Comparison of ENCODE assay signal across 28 cellular contexts in the genomic region with DNA sequence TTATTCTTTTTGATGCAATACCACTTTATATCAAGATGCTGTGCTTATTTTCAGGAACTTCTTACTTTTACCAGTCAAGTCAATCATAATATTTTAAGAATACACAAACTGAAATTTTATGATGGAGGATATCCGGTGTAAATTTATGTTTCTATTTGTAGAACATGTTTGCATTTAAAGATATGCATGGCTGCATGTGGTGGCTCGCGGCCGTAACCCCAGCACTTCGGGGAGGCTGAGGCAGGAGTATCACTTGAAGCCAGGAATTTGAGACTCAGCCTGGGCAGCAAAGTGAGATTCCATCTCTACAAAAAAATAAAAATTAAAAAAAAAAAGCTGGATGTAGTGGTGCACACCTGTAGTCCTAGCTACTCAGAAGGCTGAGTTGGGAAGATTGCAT.
"Had no signal": no experiment of that assay in that cellular context is flagged by ENCODE, and none has a peak within 500 bp of the region (broad histone marks: within the 10 kb centered on the region; RNA-seq: fewer than 3 reads in every experiment).

No MANE protein-coding gene starts in this region.

- H3K79me2 ChIP-seq: hepatocyte, parathyroid adenoma had no signal

- ATAC-seq: activated naive CD8-positive, alpha-beta T cell treated with anti-CD3 and anti-CD28 coated beads, Interleukin-2, amount 50 U/mL, for 24 hours; gastroesophageal sphincter; left cardiac atrium; naive thymus-derived CD4-positive, alpha-beta T cell had no signal

- H3K4me1 ChIP-seq: parathyroid adenoma, right atrium auricular region had no signal

- H3K4me2 ChIP-seq: hepatocyte, smooth muscle cell had no signal

- H3K4me1 Mint-ChIP-seq: neural crest cell had no signal

- H2AFZ ChIP-seq: hepatocyte, parathyroid adenoma had no signal

- H3K27me3 ChIP-seq: gastroesophageal sphincter, hepatocyte, right atrium auricular region, tibial nerve had no signal

- H3K36me3 ChIP-seq: gastroesophageal sphincter, right atrium auricular region, tibial nerve had no signal

- H3K4me3 ChIP-seq: gastroesophageal sphincter, hepatocyte, right atrium auricular region, smooth muscle cell, tibial nerve had no signal

- DNase-seq: activated CD4-positive, alpha-beta memory T cell treated with anti-CD3 and anti-CD28 coated beads for 36 hours; activated CD4-positive, alpha-beta T cell treated with anti-CD3 and anti-CD28 coated beads, Interleukin-2, amount 10 ng/mL, durations not matched to agents 24 days and 14 days; activated CD4-positive, CD25-positive, alpha-beta regulatory T cell treated with anti-CD3 and anti-CD28 coated beads, Interleukin-2, amount 50 U/mL, for 72 hours; activated CD8-positive, alpha-beta memory T cell treated with anti-CD3 and anti-CD28 coated beads, Interleukin-2, amount 50 U/mL, for 4 hours; activated gamma-delta T cell; activated naive CD8-positive, alpha-beta T cell treated with anti-CD3 and anti-CD28 coated beads, Interleukin-2, amount 50 U/mL, for 24 hours; activated T-cell treated with anti-CD3 and anti-CD28 coated beads, Interleukin-2, amount 50 U/mL, for 1 hour; amygdala; caudate nucleus; cortex of kidney; left cardiac atrium; naive thymus-derived CD4-positive, alpha-beta T cell; nucleus accumbens; stimulated activated CD4-positive, alpha-beta T cell treated with anti-CD3 and anti-CD28 coated beads, Interleukin-15, amount 100 ng/mL, for 24 hours; stimulated activated CD4-positive, alpha-beta T cell treated with anti-CD3 and anti-CD28 coated beads, Interleukin-2, amount 100 ng/mL, for 48 hours; stimulated activated naive CD4-positive, alpha-beta T cell treated with Interleukin-2 at 50 U/mL for 16 hours; T-helper 9 cell had no signal

- H3K9me3 Mint-ChIP-seq: activated CD4-positive, alpha-beta memory T cell treated with anti-CD3 and anti-CD28 coated beads for 36 hours; activated CD4-positive, alpha-beta T cell treated with anti-CD3 and anti-CD28 coated beads, Interleukin-2, amount 10 ng/mL, durations not matched to agents 24 days and 14 days; activated naive CD4-positive, alpha-beta T cell treated with anti-CD3 and anti-CD28 coated beads, Interleukin-2, amount 50 U/mL, for 24 hours; activated naive CD8-positive, alpha-beta T cell treated with anti-CD3 and anti-CD28 coated beads, Interleukin-2, amount 50 U/mL, for 24 hours; activated T-helper 1 cell treated with anti-CD3 and anti-CD28 coated beads, Interleukin-12 subunit alpha, Interleukin-12 subunit beta, Interleukin-2, Interleukin-4 antibody, amounts not matched to agents 30 ng/mL and 10 ng/mL and 1 ng/mL, durations not matched to agents 14 hours and 24 hours and 36 hours; mesothelial cell of epicardium; naive thymus-derived CD4-positive, alpha-beta T cell; neural crest cell had no signal

- H3K27ac ChIP-seq: gastroesophageal sphincter, hepatocyte, parathyroid adenoma, right atrium auricular region, tibial nerve, VCaP had no signal

- H3K36me3 Mint-ChIP-seq: activated CD4-positive, alpha-beta memory T cell treated with anti-CD3 and anti-CD28 coated beads for 36 hours; activated naive CD4-positive, alpha-beta T cell treated with anti-CD3 and anti-CD28 coated beads, Interleukin-2, amount 50 U/mL, for 24 hours; mesothelial cell of epicardium; naive thymus-derived CD4-positive, alpha-beta T cell had no signal

- H3K9me3 ChIP-seq: gastroesophageal sphincter, right atrium auricular region, tibial nerve had no signal

- H3K27ac Mint-ChIP-seq: activated CD4-positive, alpha-beta memory T cell treated with anti-CD3 and anti-CD28 coated beads for 36 hours; activated CD4-positive, alpha-beta T cell treated with anti-CD3 and anti-CD28 coated beads, Interleukin-2, amount 10 ng/mL, durations not matched to agents 24 days and 14 days; activated naive CD4-positive, alpha-beta T cell treated with anti-CD3 and anti-CD28 coated beads, Interleukin-2, amount 50 U/mL, for 24 hours; activated naive CD8-positive, alpha-beta T cell treated with anti-CD3 and anti-CD28 coated beads, Interleukin-2, amount 50 U/mL, for 24 hours; activated T-helper 1 cell treated with anti-CD3 and anti-CD28 coated beads, Interleukin-12 subunit alpha, Interleukin-12 subunit beta, Interleukin-2, Interleukin-4 antibody, amounts not matched to agents 30 ng/mL and 10 ng/mL and 1 ng/mL, durations not matched to agents 14 hours and 24 hours and 36 hours; mesothelial cell of epicardium; naive thymus-derived CD4-positive, alpha-beta T cell had no signal

- H3K4me3 Mint-ChIP-seq: activated CD4-positive, alpha-beta memory T cell treated with anti-CD3 and anti-CD28 coated beads for 36 hours; activated CD4-positive, alpha-beta T cell treated with anti-CD3 and anti-CD28 coated beads, Interleukin-2, amount 10 ng/mL, durations not matched to agents 24 days and 14 days; activated naive CD4-positive, alpha-beta T cell treated with anti-CD3 and anti-CD28 coated beads, Interleukin-2, amount 50 U/mL, for 24 hours; activated naive CD8-positive, alpha-beta T cell treated with anti-CD3 and anti-CD28 coated beads, Interleukin-2, amount 50 U/mL, for 24 hours; activated T-helper 1 cell treated with anti-CD3 and anti-CD28 coated beads, Interleukin-12 subunit alpha, Interleukin-12 subunit beta, Interleukin-2, Interleukin-4 antibody, amounts not matched to agents 30 ng/mL and 10 ng/mL and 1 ng/mL, durations not matched to agents 14 hours and 24 hours and 36 hours; mesothelial cell of epicardium; naive thymus-derived CD4-positive, alpha-beta T cell; neural crest cell had no signal
